19 cellular contexts compared by ENCODE assay signal in genomic region chr18:10689231-10689953, GRCh38.
"Had no signal": no experiment of that assay in that cellular context is flagged by ENCODE, and none has a peak within 500 bp of the region (broad histone marks: within the 10 kb centered on the region; RNA-seq: fewer than 3 reads in every experiment).

No MANE protein-coding gene starts in this region.

- H3K4me3 ChIP-seq: body of pancreas, cardiac muscle cell, right lobe of liver, thoracic aorta, upper lobe of left lung had no signal

- H3K4me1 ChIP-seq: body of pancreas, right lobe of liver had no signal

- DNase-seq: activated CD4-positive, alpha-beta T cell treated with anti-CD3 and anti-CD28 coated beads, Interleukin-2, amount 10 ng/mL, durations not matched to agents 24 days and 14 days; activated CD8-positive, alpha-beta memory T cell treated with anti-CD3 and anti-CD28 coated beads, Interleukin-2, amount 10 ng/mL, durations not matched to agents 7 days and 5 days; activated CD8-positive, alpha-beta T cell treated with anti-CD3 and anti-CD28 coated beads for 36 hours; activated effector memory CD4-positive, alpha-beta T cell treated with anti-CD3 and anti-CD28 coated beads, Interleukin-2, amount 50 U/mL, for 16 hours; activated naive CD4-positive, alpha-beta T cell treated with anti-CD3 and anti-CD28 coated beads, Interleukin-2, amount 50 U/mL, for 16 hours; activated naive CD8-positive, alpha-beta T cell treated with anti-CD3 and anti-CD28 coated beads, Interleukin-2, amount 50 U/mL, for 24 hours; activated T-cell treated with anti-CD3 and anti-CD28 coated beads for 4 hours; body of pancreas; hippocampal formation; nucleus accumbens; posterior cingulate gyrus; right lobe of liver; stimulated activated CD4-positive, alpha-beta T cell treated with anti-CD3 and anti-CD28 coated beads, Interleukin-2, amount 100 ng/mL, for 48 hours; stimulated activated CD8-positive, alpha-beta memory T cell treated with anti-CD3 and anti-CD28 coated beads, Interleukin-4, amount 100 ng/mL, for 48 hours; stimulated activated naive B cell treated with anti-CD40 and anti-IgM and Interleukin-4, amounts not matched to agents 10 μg/mL and 1 μg/mL and 100 μg/mL, for 72 hours; upper lobe of left lung had no signal

- H3K36me3 ChIP-seq: cardiac muscle cell, right lobe of liver, thoracic aorta, upper lobe of left lung had no signal

- H3K27me3 ChIP-seq: body of pancreas, cardiac muscle cell, right lobe of liver, upper lobe of left lung had no signal

- H3K27ac ChIP-seq: body of pancreas, cardiac muscle cell, epithelial cell of prostate, right lobe of liver, thoracic aorta, upper lobe of left lung had no signal

- H3K9me3 ChIP-seq: body of pancreas, right lobe of liver, thoracic aorta, upper lobe of left lung had no signal
